In the genomic region with DNA sequence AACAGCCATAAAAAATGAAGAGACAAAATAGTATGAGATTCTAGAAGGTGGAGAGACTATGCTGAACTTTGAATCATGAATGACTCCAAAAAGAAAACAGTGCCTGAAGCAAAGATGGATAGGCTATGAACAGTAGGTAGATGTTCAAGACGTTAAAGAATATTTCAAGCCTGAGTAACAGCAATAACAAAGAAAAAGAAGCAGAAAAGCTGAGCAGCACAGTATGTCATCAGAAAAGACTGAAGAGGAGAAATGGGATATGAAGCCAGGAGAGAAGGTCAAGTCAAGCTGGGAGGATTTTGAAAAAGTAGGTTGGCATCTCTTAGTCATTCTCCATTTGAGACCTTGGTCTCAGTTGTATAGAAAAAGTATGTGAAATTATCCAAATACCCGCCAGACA, we compare ENCODE assay signal across 27 cellular contexts.
"Had no signal": no experiment of that assay in that cellular context is flagged by ENCODE, and none has a peak within 500 bp of the region (broad histone marks: within the 10 kb centered on the region; RNA-seq: fewer than 3 reads in every experiment).

No MANE protein-coding gene starts in this region.

- H3K4me3 ChIP-seq: body of pancreas, colonic mucosa, dorsolateral prefrontal cortex had no signal

- H3K27me3 ChIP-seq: body of pancreas, colonic mucosa, dorsolateral prefrontal cortex had no signal

- H3K4me1 ChIP-seq: body of pancreas, colonic mucosa had no signal

- H3K9me3 ChIP-seq: body of pancreas, colonic mucosa had no signal

- H3K27ac ChIP-seq: body of pancreas, colonic mucosa, dorsolateral prefrontal cortex had no signal

- DNase-seq: activated CD4-positive, alpha-beta memory T cell treated with anti-CD3 and anti-CD28 coated beads, Interleukin-2, amount 10 ng/mL, durations not matched to agents 7 days and 5 days; activated CD4-positive, alpha-beta T cell treated with anti-CD3 and anti-CD28 coated beads for 1 hour; activated CD4-positive, alpha-beta T cell treated with anti-CD3 and anti-CD28 coated beads for 4 hours; activated CD4-positive, alpha-beta T cell treated with anti-CD3 and anti-CD28 coated beads, Interleukin-2, amount 10 ng/mL, durations not matched to agents 7 days and 5 days; activated CD4-positive, alpha-beta T cell treated with anti-CD3 and anti-CD28 coated beads, Interleukin-2, amount 50 U/mL, for 4 hours; activated CD4-positive, CD25-positive, alpha-beta regulatory T cell; activated CD8-positive, alpha-beta memory T cell treated with anti-CD3 and anti-CD28 coated beads, Interleukin-2, amount 50 U/mL, for 48 hours; activated gamma-delta T cell; activated naive CD4-positive, alpha-beta T cell; activated naive CD4-positive, alpha-beta T cell treated with anti-CD3 and anti-CD28 coated beads, Interleukin-2, amount 10 ng/mL, durations not matched to agents 7 days and 5 days; activated naive CD8-positive, alpha-beta T cell treated with anti-CD3 and anti-CD28 coated beads, Interleukin-2, amount 10 ng/mL, durations not matched to agents 7 days and 5 days; activated T-cell treated with anti-CD3 and anti-CD28 coated beads for 4 hours; activated T-cell treated with anti-CD3 and anti-CD28 coated beads, Interleukin-2, amount 50 U/mL, for 24 hours; activated T-cell treated with anti-CD3 and anti-CD28 coated beads, Interleukin-2, amount 50 U/mL, for 72 hours; amygdala; aorta; body of pancreas; caudate nucleus; colonic mucosa; dorsolateral prefrontal cortex; effector memory CD4-positive, alpha-beta T cell; endodermal cell; foreskin fibroblast; head of caudate nucleus; T-helper 2 cell had no signal

- ATAC-seq: activated naive CD4-positive, alpha-beta T cell treated with anti-CD3 and anti-CD28 coated beads, Interleukin-2, amount 50 U/mL, for 72 hours; activated T-cell treated with anti-CD3 and anti-CD28 coated beads, Interleukin-2, amount 50 U/mL, for 72 hours; body of pancreas; esophagus mucosa had no signal

- H3K36me3 ChIP-seq: colonic mucosa had no signal
